In genomic region chr12:19205120-19205519, GRCh38 we compare ENCODE assay signal across 23 cellular contexts.
DNase-seq lines count a peak whose midpoint lies in the region; ATAC-seq lines count a peak whose summit lies in the region.
"Had no signal": no experiment of that assay in that cellular context is flagged by ENCODE, and none has a peak within 500 bp of the region (broad histone marks: within the 10 kb centered on the region; RNA-seq: fewer than 3 reads in every experiment).

No MANE protein-coding gene starts in this region.

- ATAC-seq in activated T-cell treated with anti-CD3 and anti-CD28 coated beads, Interleukin-2, amount 50 U/mL, for 4 hours: no peak
- ATAC-seq: esophagus mucosa; HepG2; naive thymus-derived CD8-positive, alpha-beta T cell; upper lobe of right lung had no signal

- H2AFZ ChIP-seq in Karpas-422 (ENCODE audit: low read length): no peak overlapping the region

- peak overlapping the region; percentile 86 for H3K27ac ChIP-seq in Karpas-422 (ENCODE audit: low read length)
- H3K27ac ChIP-seq: BLaER1, spleen, upper lobe of right lung, WERI-Rb-1 had no signal

- H3K9ac ChIP-seq in Karpas-422 (ENCODE audit: low read length) (peak overlapping the region; percentile 75), skeletal muscle satellite cell (ENCODE audit: low read depth, low read length) (peak overlapping the region; percentile 52)
- H3K9ac ChIP-seq: BLaER1, SK-N-SH had no signal

- H3K4me1 ChIP-seq in Karpas-422 (ENCODE audit: low read length): peaks cover 69% of the 10 kb centered on the region
- peaks cover 14% of the 10 kb centered on the region for H3K4me1 ChIP-seq in skeletal muscle satellite cell (ENCODE audit: control insufficient read depth, insufficient read depth, low read length)
- H3K4me1 ChIP-seq: BLaER1, spleen, upper lobe of right lung had no signal

- no peaks in the 10 kb centered on the region for H3K27me3 Mint-ChIP-seq in activated T-cell treated with anti-CD3 and anti-CD28 coated beads, Interleukin-2, amount 50 U/mL, for 4 hours (ENCODE audit: low read depth)
- H3K27me3 Mint-ChIP-seq: memory B cell had no signal

- H3K79me2 ChIP-seq in Karpas-422 (ENCODE audit: low read length): peaks cover 56% of the 10 kb centered on the region

- H3K36me3 Mint-ChIP-seq in activated T-cell treated with anti-CD3 and anti-CD28 coated beads, Interleukin-2, amount 50 U/mL, for 4 hours (ENCODE audit: insufficient read depth): no peaks in the 10 kb centered on the region
- H3K36me3 Mint-ChIP-seq: memory B cell had no signal

- no peaks in the 10 kb centered on the region for H3K9me3 Mint-ChIP-seq in activated T-cell treated with anti-CD3 and anti-CD28 coated beads, Interleukin-2, amount 50 U/mL, for 4 hours

- DNase-seq in Karpas-422 (peak; percentile 87), OCI-M1 (lab: John Stamatoyannopoulos, UW) (peak; percentile 48), medulla oblongata (ENCODE audit: extremely low spot score) (peak; percentile 30), NCI-H82 treated with DMSO at 0.1 percent for 48 hours (lab: John Stamatoyannopoulos, UW; ENCODE audit: unreplicated experiment) (no peak), Ammon's horn (ENCODE audit: low spot score) (no peak)
- no peak for DNase-seq in activated T-cell treated with anti-CD3 and anti-CD28 coated beads, Interleukin-2, amount 50 U/mL, for 4 hours
- DNase-seq: activated gamma-delta T cell; Calu3; effector CD4-positive, alpha-beta T cell; naive thymus-derived CD8-positive, alpha-beta T cell; NCI-H1105; NCI-H2171; SK-N-SH; spleen; stimulated activated CD4-positive, alpha-beta T cell treated with anti-CD3 and anti-CD28 coated beads, Interleukin-4, amount 100 ng/mL, for 24 hours; upper lobe of right lung; WERI-Rb-1 had no signal

- H3K4me1 Mint-ChIP-seq in activated T-cell treated with anti-CD3 and anti-CD28 coated beads, Interleukin-2, amount 50 U/mL, for 4 hours (ENCODE audit: low read depth): no peaks in the 10 kb centered on the region
- H3K4me1 Mint-ChIP-seq: memory B cell; naive thymus-derived CD8-positive, alpha-beta T cell had no signal

- H3K4me2 ChIP-seq in Karpas-422 (ENCODE audit: low read depth, low read length, poor library complexity, severe bottlenecking): peak overlapping the region; percentile 66
- peak overlapping the region; percentile 73 for H3K4me2 ChIP-seq in skeletal muscle satellite cell (ENCODE audit: low read length)
- H3K4me2 ChIP-seq: BLaER1, SK-N-SH had no signal

- H3K4me3 Mint-ChIP-seq in activated T-cell treated with anti-CD3 and anti-CD28 coated beads, Interleukin-2, amount 50 U/mL, for 4 hours: no peak overlapping the region
- H3K4me3 Mint-ChIP-seq: memory B cell; naive thymus-derived CD8-positive, alpha-beta T cell had no signal

- no peaks in the 10 kb centered on the region for H4K20me1 ChIP-seq in Karpas-422 (ENCODE audit: insufficient read depth, low read depth, low read length)
- H4K20me1 ChIP-seq: BLaER1 had no signal

- H3K36me3 ChIP-seq in Karpas-422 (ENCODE audit: insufficient read depth, low read length) (peaks cover 20% of the 10 kb centered on the region), skeletal muscle satellite cell (ENCODE audit: insufficient read depth, low read length) (no peaks in the 10 kb centered on the region)
- H3K36me3 ChIP-seq: BLaER1, spleen, upper lobe of right lung had no signal

- H3K27me3 ChIP-seq in Karpas-422 (ENCODE audit: low read length) (no peaks in the 10 kb centered on the region), skeletal muscle satellite cell (ENCODE audit: control insufficient read depth, insufficient read depth, low read length) (no peaks in the 10 kb centered on the region)
- H3K27me3 ChIP-seq: BLaER1, spleen, upper lobe of right lung had no signal

- H3K4me3 ChIP-seq in Karpas-422 (ENCODE audit: low read length) (peak overlapping the region; percentile 68), skeletal muscle satellite cell (ENCODE audit: low read length) (peak overlapping the region; percentile 48)
- H3K4me3 ChIP-seq: BLaER1, HAP-1, spleen, upper lobe of right lung had no signal

- H3K9me3 ChIP-seq in Karpas-422 (ENCODE audit: low read length): no peaks in the 10 kb centered on the region
- H3K9me3 ChIP-seq in skeletal muscle satellite cell (replicated peaks; ENCODE audit: low read length): no peaks in the 10 kb centered on the region
- H3K9me3 ChIP-seq: HAP-1, SK-N-SH, upper lobe of right lung had no signal

- H3K9me2 ChIP-seq in Karpas-422 (replicated peaks; ENCODE audit: insufficient read depth, low read length): no peaks in the 10 kb centered on the region
- H3K9me2 ChIP-seq: SK-N-SH had no signal

Comparison
In these comparisons a context has a peak if more than half of its experiments do, and no peak if none do; other contexts are left out.
1. DNase-seq: peak in Karpas-422 (single experiment), OCI-M1 (single experiment) and medulla oblongata (single experiment); none in NCI-H82 treated with DMSO at 0.1 percent for 48 hours (single experiment), activated T-cell treated with anti-CD3 and anti-CD28 coated beads, Interleukin-2, amount 50 U/mL, for 4 hours (single experiment) and Ammon's horn (single experiment).